In genomic region chr5:177410575-177410974, GRCh38 we compare ENCODE assay signal across 18 cellular contexts. TPM values are rescaled to one million over a fixed set of nuclear protein-coding genes. Genes with fewer than 3 reads are reported as not detected.
DNase-seq lines count a peak whose midpoint lies in the region; ATAC-seq and TF ChIP-seq lines count a peak whose summit lies in the region.
"Had no signal": no experiment of that assay in that cellular context is flagged by ENCODE, and none has a peak within 500 bp of the region (broad histone marks: within the 10 kb centered on the region; RNA-seq: fewer than 3 reads in every experiment).

No MANE protein-coding gene starts in this region.

- no peaks in the 10 kb centered on the region for H3K36me3 Mint-ChIP-seq in CD8-positive, alpha-beta T cell
- no peaks in the 10 kb centered on the region for H3K36me3 Mint-ChIP-seq in naive thymus-derived CD4-positive, alpha-beta T cell

- H3K4me1 Mint-ChIP-seq in CD8-positive, alpha-beta T cell (ENCODE audit: low read depth): peaks cover 37% of the 10 kb centered on the region
- peaks cover 8 to 40% (median 21%) of the 10 kb centered on the region in 7 donors for H3K4me1 Mint-ChIP-seq in naive thymus-derived CD4-positive, alpha-beta T cell

- H3K27ac Mint-ChIP-seq in CD8-positive, alpha-beta T cell: peak overlapping the region; percentile 52
- no peak overlapping the region for H3K27ac Mint-ChIP-seq in naive thymus-derived CD4-positive, alpha-beta T cell

- H3K4me2 ChIP-seq in DND-41 (ENCODE audit: insufficient read depth, low read length): no peak overlapping the region
- no peak overlapping the region for H3K4me2 ChIP-seq in MM.1S (ENCODE audit: low read depth, low read length)
- H3K4me2 ChIP-seq: KMS-11 had no signal

- intact Hi-C loops in CD8-positive, alpha-beta T cell (cut with DNase I, micrococcal nuclease): no loop called here
- intact Hi-C loops in naive thymus-derived CD4-positive, alpha-beta T cell (cut with micrococcal nuclease): no loop called here

- H3K9me3 ChIP-seq in CD8-positive, alpha-beta T cell (ENCODE audit: low read length): no peaks in the 10 kb centered on the region
- H3K9me3 ChIP-seq in DND-41 (ENCODE audit: insufficient read depth, low read length, severe bottlenecking) (no peaks in the 10 kb centered on the region), MM.1S (replicated peaks; ENCODE audit: insufficient read depth, low read length) (no peaks in the 10 kb centered on the region), WERI-Rb-1 (ENCODE audit: severe bottlenecking) (no peaks in the 10 kb centered on the region)
- no peaks in the 10 kb centered on the region for H3K9me3 ChIP-seq in naive thymus-derived CD4-positive, alpha-beta T cell (ENCODE audit: control insufficient read depth in 2 of 3, low read length in 3 of 3)
- H3K9me3 ChIP-seq: BE2C, Peyer's patch had no signal

- no peak overlapping the region for H3K9ac ChIP-seq in DND-41 (ENCODE audit: low read depth, low read length)
- no peak overlapping the region for H3K9ac ChIP-seq in MM.1S (ENCODE audit: low read length)
- H3K9ac ChIP-seq: KMS-11 had no signal

- no peak for DNase-seq in CD8-positive, alpha-beta T cell
- DNase-seq in DND-41: no peak
- DNase-seq in NOMO-1 treated with DMSO at 0.1 percent for 48 hours (lab: John Stamatoyannopoulos, UW; ENCODE audit: unreplicated experiment): peak; percentile 44
- no peak for DNase-seq in naive thymus-derived CD4-positive, alpha-beta T cell
- DNase-seq in NK-92 treated with Interleukin-12 subunit alpha and Interleukin-12 subunit beta, amount 100 ng/mL, for 24 hours (lab: John Stamatoyannopoulos, UW): no peak
- no peak for DNase-seq in MM.1S
- no peak for DNase-seq in WERI-Rb-1
- DNase-seq: BE2C, EL, NCI-H1436 treated with DMSO at 0.1 percent for 48 hours, NCI-H2081, NCI-H2227 treated with DMSO at 0.1 percent for 48 hours, NCI-H524 treated with DMSO at 0.1 percent for 48 hours, Peyer's patch, Right ventricle myocardium superior had no signal

- no peak overlapping the region for H3K4me3 ChIP-seq in CD8-positive, alpha-beta T cell (ENCODE audit: low read depth, low read length)
- H3K4me3 ChIP-seq in DND-41 (ENCODE audit: low read depth in 1 of 2, low read length in 2 of 2) (no peak overlapping the region), MM.1S (ENCODE audit: low read length) (no peak overlapping the region), WERI-Rb-1 (ENCODE audit: low read depth, low read length) (no peak overlapping the region)
- H3K4me3 ChIP-seq in naive thymus-derived CD4-positive, alpha-beta T cell (ENCODE audit: low read length): no peak overlapping the region
- H3K4me3 ChIP-seq: Peyer's patch had no signal

- ATAC-seq in CD8-positive, alpha-beta T cell: peak; percentile 29
- peak; percentile 53 for ATAC-seq in DND-41 (ENCODE audit: insufficient read depth, low read depth)
- ATAC-seq in naive thymus-derived CD4-positive, alpha-beta T cell: peak; percentile 30
- ATAC-seq: HepG2 had no signal

- no peaks in the 10 kb centered on the region for H3K9me3 Mint-ChIP-seq in CD8-positive, alpha-beta T cell
- no peaks in the 10 kb centered on the region for H3K9me3 Mint-ChIP-seq in naive thymus-derived CD4-positive, alpha-beta T cell

- H3K27me3 ChIP-seq in CD8-positive, alpha-beta T cell (ENCODE audit: insufficient read depth, low read length): no peaks in the 10 kb centered on the region
- H3K27me3 ChIP-seq in DND-41 (ENCODE audit: insufficient read depth, low read length, poor library complexity) (peaks cover 13% of the 10 kb centered on the region), MM.1S (replicated peaks; ENCODE audit: insufficient read depth, low read length) (no peaks in the 10 kb centered on the region), WERI-Rb-1 (ENCODE audit: insufficient read depth, low read depth, severe bottlenecking) (no peaks in the 10 kb centered on the region)
- no peaks in the 10 kb centered on the region for H3K27me3 ChIP-seq in naive thymus-derived CD4-positive, alpha-beta T cell (ENCODE audit: control insufficient read depth in 2 of 2, insufficient read depth in 2 of 2, low read length in 2 of 2)
- H3K27me3 ChIP-seq: BE2C, Peyer's patch had no signal

- H3K36me3 ChIP-seq in CD8-positive, alpha-beta T cell (ENCODE audit: insufficient read depth, low read length): no peaks in the 10 kb centered on the region
- H3K36me3 ChIP-seq in DND-41 (ENCODE audit: insufficient read depth, low read length): no peaks in the 10 kb centered on the region
- no peaks in the 10 kb centered on the region for H3K36me3 ChIP-seq in naive thymus-derived CD4-positive, alpha-beta T cell (ENCODE audit: control insufficient read depth in 2 of 3, insufficient read depth in 3 of 3, low read length in 3 of 3)
- no peaks in the 10 kb centered on the region for H3K36me3 ChIP-seq in MM.1S (replicated peaks; ENCODE audit: insufficient read depth, low read length)
- H3K36me3 ChIP-seq in WERI-Rb-1: no peaks in the 10 kb centered on the region
- H3K36me3 ChIP-seq: BE2C, Peyer's patch had no signal

- H3K4me1 ChIP-seq in CD8-positive, alpha-beta T cell (ENCODE audit: insufficient read depth, low read length): peaks cover 28% of the 10 kb centered on the region
- H3K4me1 ChIP-seq in DND-41 (ENCODE audit: insufficient read depth, low read length) (peaks cover 3% of the 10 kb centered on the region; the same call in 1 of the 2 replicates), MM.1S (ENCODE audit: low read length) (peaks cover 23% of the 10 kb centered on the region)
- peaks cover 14 to 29% of the 10 kb centered on the region in 2 donors for H3K4me1 ChIP-seq in naive thymus-derived CD4-positive, alpha-beta T cell (ENCODE audit: control insufficient read depth in 2 of 2, insufficient read depth in 2 of 2, low read length in 2 of 2)
- H3K4me1 ChIP-seq: BE2C had no signal

- CTCF ChIA-PET in CD8-positive, alpha-beta T cell (lab: Charles Lee): interaction anchor here (1.0 to 11.6 kb wide), 3 partner anchors 17 to 38 kb away, joined by 5 to 628 read pairs (median 222); partner anchors contain the start of genes GRK6 and PRR7
- CTCF ChIA-PET in naive thymus-derived CD4-positive, alpha-beta T cell (lab: Charles Lee): no interaction called here

- no peak overlapping the region for H3K27ac ChIP-seq in CD8-positive, alpha-beta T cell (ENCODE audit: low read depth, low read length)
- H3K27ac ChIP-seq in DND-41 (ENCODE audit: low read length): no peak overlapping the region
- no peak overlapping the region for H3K27ac ChIP-seq in naive thymus-derived CD4-positive, alpha-beta T cell (ENCODE audit: low read depth, low read length)
- H3K27ac ChIP-seq in MM.1S (ENCODE audit: low read length): no peak overlapping the region
- no peak overlapping the region for H3K27ac ChIP-seq in WERI-Rb-1
- H3K27ac ChIP-seq: KMS-11, Peyer's patch had no signal

- TF ChIP-seq CTCF in CD8-positive, alpha-beta T cell (IDR thresholded peaks at IDR 0.05): no peak
- TF ChIP-seq CTCF in DND-41 (IDR thresholded peaks at IDR 0.05; ENCODE audit: borderline replicate concordance, extremely low read depth, low read length, poor library complexity, severe bottlenecking) (no peak), MM.1S (IDR thresholded peaks at IDR 0.05; ENCODE audit: low read length) (no peak), WERI-Rb-1 (IDR thresholded peaks at IDR 0.05; ENCODE audit: low read depth, low read length) (no peak)

- H2AFZ ChIP-seq in DND-41 (ENCODE audit: low read depth, low read length): no peak overlapping the region
- no peak overlapping the region for H2AFZ ChIP-seq in MM.1S (ENCODE audit: low read length)

- H3F3A ChIP-seq in MM.1S (ENCODE audit: insufficient read depth, low read length): peaks cover 23% of the 10 kb centered on the region

- no peak overlapping the region for H3K4me3 Mint-ChIP-seq in CD8-positive, alpha-beta T cell
- no peak overlapping the region for H3K4me3 Mint-ChIP-seq in naive thymus-derived CD4-positive, alpha-beta T cell

- H3K79me2 ChIP-seq in DND-41 (ENCODE audit: insufficient read depth, low read length) (no peaks in the 10 kb centered on the region), MM.1S (ENCODE audit: low read length) (no peaks in the 10 kb centered on the region)

- no peaks in the 10 kb centered on the region for H3K27me3 Mint-ChIP-seq in CD8-positive, alpha-beta T cell (ENCODE audit: low read depth)
- H3K27me3 Mint-ChIP-seq in naive thymus-derived CD4-positive, alpha-beta T cell: peaks cover 0 to 21% (median 0%) of the 10 kb centered on the region in 5 donors

- no peaks in the 10 kb centered on the region for H4K20me1 ChIP-seq in DND-41 (ENCODE audit: insufficient read depth, low read length)
- no peaks in the 10 kb centered on the region for H4K20me1 ChIP-seq in MM.1S (ENCODE audit: insufficient read depth, low read length)

- POLR2A ChIA-PET in CD8-positive, alpha-beta T cell (lab: Charles Lee): interaction anchor here (0.9 to 11.2 kb wide), 3 partner anchors 17 to 36 kb away, joined by 3 to 185 read pairs (median 6); partner anchors contain the start of gene PRR7
- POLR2A ChIA-PET in naive thymus-derived CD4-positive, alpha-beta T cell (lab: Charles Lee): interaction anchor here (1.3 to 11.1 kb wide), 2 partner anchors 19 to 35 kb away, joined by 6 to 179 read pairs; partner anchors contain the start of gene GRK6

- no peaks in the 10 kb centered on the region for H3K9me2 ChIP-seq in MM.1S (replicated peaks; ENCODE audit: insufficient read depth, low read length)

RNA-seq across cellular contexts. Expression of gene F12, which starts 1.2 kb away (rescaled TPM):
- not detected for total RNA-seq in CD8-positive, alpha-beta T cell
- total RNA-seq in naive thymus-derived CD4-positive, alpha-beta T cell: 1 to 10 TPM in 1 of 5 experiments, under 1 TPM in 2, not detected in 2; 0.16 to 2.1 (median 0.34) TPM
- under 1 TPM in 1 of 2 donors, not detected in 1; 0.64 TPM for polyA plus RNA-seq in naive thymus-derived CD4-positive, alpha-beta T cell
- total RNA-seq: Right ventricle myocardium superior had no signal

RNA-seq across cellular contexts. Expression of gene PFN3, which starts 10.1 kb away (rescaled TPM):
- total RNA-seq in CD8-positive, alpha-beta T cell: not detected
- total RNA-seq in naive thymus-derived CD4-positive, alpha-beta T cell: not detected
- polyA plus RNA-seq in naive thymus-derived CD4-positive, alpha-beta T cell: not detected
- total RNA-seq: HepG2, Peyer's patch, Right ventricle myocardium superior had no signal
- polyA plus RNA-seq: AG04450, HepG2 had no signal

RNA-seq across cellular contexts. Expression of gene GRK6, which starts 15.9 kb away (rescaled TPM):
- 100 to 1,000 TPM; 133 to 139 TPM for total RNA-seq in CD8-positive, alpha-beta T cell
- 100 to 1,000 TPM; 161 to 246 (median 200) TPM for total RNA-seq in naive thymus-derived CD4-positive, alpha-beta T cell
- 100 to 1,000 TPM in 1 of 2 donors, 10 to 100 TPM in 1; 78.8 to 202 TPM for polyA plus RNA-seq in naive thymus-derived CD4-positive, alpha-beta T cell

RNA-seq across cellular contexts. Expression of gene SLC34A1, which starts 26.3 kb away (rescaled TPM):
- not detected for total RNA-seq in CD8-positive, alpha-beta T cell
- total RNA-seq in naive thymus-derived CD4-positive, alpha-beta T cell: under 1 TPM in 2 of 5 experiments, not detected in 3; 0.27 to 0.29 TPM
- polyA plus RNA-seq in naive thymus-derived CD4-positive, alpha-beta T cell: not detected
- total RNA-seq: Right ventricle myocardium superior had no signal
- polyA plus RNA-seq: AG04450 had no signal

RNA-seq across cellular contexts. Expression of gene PRR7, which starts 36.0 kb away (rescaled TPM):
- total RNA-seq in CD8-positive, alpha-beta T cell: 10 to 100 TPM; 21.0 TPM
- 10 to 100 TPM in 2 of 5 experiments, 1 to 10 TPM in 3; 6.4 to 31.8 (median 6.8) TPM for total RNA-seq in naive thymus-derived CD4-positive, alpha-beta T cell
- 10 to 100 TPM; 11.7 to 19.4 TPM for polyA plus RNA-seq in naive thymus-derived CD4-positive, alpha-beta T cell
